Comparison of ENCODE assay signal across 18 cellular contexts in the genomic region with DNA sequence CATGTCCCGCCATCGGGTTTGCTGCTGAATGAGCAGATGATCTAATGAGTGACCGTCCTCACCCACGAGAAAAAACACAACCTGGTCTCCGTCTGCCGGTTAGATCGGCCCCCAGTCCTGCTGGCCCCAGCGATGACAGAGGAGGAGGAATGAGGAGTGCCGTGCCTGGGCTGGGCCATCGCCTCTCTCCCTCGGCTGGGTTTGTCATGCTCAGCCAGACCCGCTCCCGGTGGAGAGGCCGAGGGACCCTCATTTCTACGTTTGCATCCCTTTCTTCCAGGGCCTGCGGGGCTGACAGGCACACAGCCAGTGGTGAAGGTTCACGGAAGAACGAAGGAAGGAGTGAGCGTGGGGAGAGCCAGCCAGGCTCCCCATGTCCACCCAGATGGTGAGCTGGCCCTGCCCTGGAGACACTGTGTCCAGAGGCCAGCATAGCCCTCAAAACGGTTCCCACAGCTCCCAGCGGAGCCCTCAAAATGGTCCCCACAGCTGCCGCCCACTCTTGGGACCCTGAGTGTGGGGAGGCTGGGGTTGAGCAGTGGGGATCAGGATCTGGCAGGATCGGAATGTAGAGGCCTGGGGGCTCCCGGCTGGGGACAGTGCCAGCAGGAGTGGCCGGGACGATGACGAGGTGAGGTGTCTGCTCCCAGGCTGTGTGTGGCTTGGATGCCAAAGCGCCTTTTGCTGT. TPM values are rescaled to one million over a fixed set of nuclear protein-coding genes. Genes with fewer than 3 reads are reported as not detected.
DNase-seq lines count a peak whose midpoint lies in the region; ATAC-seq, FAIRE-seq and TF ChIP-seq lines count a peak whose summit lies in the region.
"Had no signal": no experiment of that assay in that cellular context is flagged by ENCODE, and none has a peak within 500 bp of the region (broad histone marks: within the 10 kb centered on the region; RNA-seq: fewer than 3 reads in every experiment).

No MANE protein-coding gene starts in this region.

- TF ChIP-seq EP300 in HepG2 (IDR thresholded peaks at IDR 0.05; ENCODE audit: low read depth in 2 of 2, low read length in 2 of 2) (no peak), HepG2 (CRISPR knock-in tag; IDR thresholded peaks at IDR 0.05; ENCODE audit: borderline replicate concordance) (no peak)

- TF ChIP-seq CTCF in RWPE2 (IDR thresholded peaks at IDR 0.05; ENCODE audit: poor library complexity, severe bottlenecking): no peak
- no peak for TF ChIP-seq CTCF in HepG2 (CRISPR knock-in tag; IDR thresholded peaks at IDR 0.05)
- no peak for TF ChIP-seq CTCF in PC-9 (conservative IDR thresholded peaks at IDR 0.05)

- peaks cover 64% of the 10 kb centered on the region for H3K4me1 ChIP-seq in BLaER1
- H3K4me1 ChIP-seq in RWPE2 (ENCODE audit: insufficient read depth, poor library complexity, severe bottlenecking): no peaks in the 10 kb centered on the region
- no peaks in the 10 kb centered on the region for H3K4me1 ChIP-seq in HepG2 (ENCODE audit: insufficient read depth, low read length)
- no peaks in the 10 kb centered on the region for H3K4me1 ChIP-seq in PC-9 (replicated peaks; ENCODE audit: insufficient read depth)

- H3K9ac ChIP-seq in BLaER1 (no peak overlapping the region), HepG2 (ENCODE audit: insufficient read depth, low read depth, low read length) (no peak overlapping the region)

- H3K4me2 ChIP-seq in BLaER1 (peak overlapping the region; percentile 5; the same call in 1 of the 2 replicates), HepG2 (ENCODE audit: low read depth, low read length) (no peak overlapping the region), PC-9 (no peak overlapping the region)

- BruUV-seq in HepG2 (replicated peaks; lab: Mats Ljungman, UMichigan): no TSS peak
- no TSS peak for BruUV-seq in PC-9 (replicated peaks; lab: Mats Ljungman, UMichigan)

- no peaks in the 10 kb centered on the region for H3F3A ChIP-seq in PC-9 (ENCODE audit: insufficient read depth, low read depth)

- intact Hi-C loops in activated CD4-positive, alpha-beta T cell treated with anti-CD3 and anti-CD28 coated beads, Interleukin-2, amount 10 ng/mL, durations not matched to agents 24 days and 14 days (cut with micrococcal nuclease): no loop called here
- intact Hi-C loops in HepG2 (cut with micrococcal nuclease; ENCODE audit: unreplicated experiment): no loop called here
- intact Hi-C loops in PC-9 (cut with micrococcal nuclease; ENCODE audit: unreplicated experiment): no loop called here

- H3K4me3 Mint-ChIP-seq in activated CD4-positive, alpha-beta T cell treated with anti-CD3 and anti-CD28 coated beads, Interleukin-2, amount 10 ng/mL, durations not matched to agents 24 days and 14 days: no peak overlapping the region
- H3K4me3 Mint-ChIP-seq: CD4-positive, alpha-beta memory T cell had no signal

- no peaks in the 10 kb centered on the region for H3K36me3 Mint-ChIP-seq in activated CD4-positive, alpha-beta T cell treated with anti-CD3 and anti-CD28 coated beads, Interleukin-2, amount 10 ng/mL, durations not matched to agents 24 days and 14 days (ENCODE audit: low read depth)
- H3K36me3 Mint-ChIP-seq: CD4-positive, alpha-beta memory T cell had no signal

- H3K27me3 ChIP-seq in BLaER1 (no peaks in the 10 kb centered on the region), RWPE2 (ENCODE audit: insufficient read depth, poor library complexity, severe bottlenecking) (peaks cover 6% of the 10 kb centered on the region), HepG2 (ENCODE audit: control insufficient read depth in 1 of 2, insufficient read depth in 2 of 2, low read length in 2 of 2) (peaks cover 32 to 66% of the 10 kb centered on the region in 2 experiments), PC-9 (ENCODE audit: insufficient read depth, low read depth) (peaks cover 28% of the 10 kb centered on the region)

- no peak for FAIRE-seq in HepG2 (lab: Jason Lieb, UNC)
- FAIRE-seq in GM19239 (lab: Jason Lieb, UNC): no peak
- FAIRE-seq: G401.6, GM12891 had no signal

- H3K27ac ChIP-seq in BLaER1 (no peak overlapping the region), RWPE2 (ENCODE audit: poor library complexity, severe bottlenecking) (no peak overlapping the region), HepG2 (ENCODE audit: extremely low read length, insufficient read depth, low read length) (no peak overlapping the region), PC-9 (no peak overlapping the region)
- H3K27ac ChIP-seq: C4-2B had no signal

- TF ChIP-seq RAD21 in HepG2 (CRISPR knock-in tag; IDR thresholded peaks at IDR 0.05): no peak

- H3K36me3 ChIP-seq in BLaER1 (peaks cover 20% of the 10 kb centered on the region; the same call in 1 of the 2 replicates), RWPE2 (ENCODE audit: low read depth) (no peaks in the 10 kb centered on the region), HepG2 (replicated peaks in 1 of 2; ENCODE audit: control insufficient read depth in 1 of 2, insufficient read depth in 2 of 2, low read length in 2 of 2) (no peaks in the 10 kb centered on the region), PC-9 (ENCODE audit: low read depth) (no peaks in the 10 kb centered on the region)

- H3K27me3 Mint-ChIP-seq in activated CD4-positive, alpha-beta T cell treated with anti-CD3 and anti-CD28 coated beads, Interleukin-2, amount 10 ng/mL, durations not matched to agents 24 days and 14 days: peaks cover 10% of the 10 kb centered on the region

- no peaks in the 10 kb centered on the region for H3K9me2 ChIP-seq in PC-9 (ENCODE audit: insufficient read depth)

- POLR2A ChIA-PET in HepG2 (lab: Yijun Ruan, JAX): no interaction called here
- POLR2A ChIA-PET in PC-9 (lab: Charles Lee; ENCODE audit: unreplicated experiment): no interaction called here

- H3K79me2 ChIP-seq in HepG2 (ENCODE audit: insufficient read depth, low read length) (no peaks in the 10 kb centered on the region), PC-9 (ENCODE audit: low read depth) (no peaks in the 10 kb centered on the region)

- no peaks in the 10 kb centered on the region for H3K9me3 Mint-ChIP-seq in activated CD4-positive, alpha-beta T cell treated with anti-CD3 and anti-CD28 coated beads, Interleukin-2, amount 10 ng/mL, durations not matched to agents 24 days and 14 days
- H3K9me3 Mint-ChIP-seq: CD4-positive, alpha-beta memory T cell had no signal

- no peak for DNase-seq in activated CD4-positive, alpha-beta T cell treated with anti-CD3 and anti-CD28 coated beads, Interleukin-2, amount 10 ng/mL, durations not matched to agents 24 days and 14 days
- no peak for DNase-seq in activated CD4-positive, alpha-beta T cell treated with anti-CD3 and anti-CD28 coated beads, Interleukin-2, amount 50 U/mL, for 4 hours
- DNase-seq in RWPE2 (ENCODE audit: low spot score) (no peak), HepG2 (ENCODE audit: low spot score) (no peak), DMS53 (lab: John Stamatoyannopoulos, UW) (no peak), GM19239 (ENCODE audit: insufficient read length, low spot score) (no peak), PC-9 (no peak)
- DNase-seq: 8988T; ACHN; CD4-positive, alpha-beta memory T cell; DMS79 treated with DMSO at 0.1 percent for 48 hours; EL; H7; KBM-7 had no signal

- H3K27ac Mint-ChIP-seq in activated CD4-positive, alpha-beta T cell treated with anti-CD3 and anti-CD28 coated beads, Interleukin-2, amount 10 ng/mL, durations not matched to agents 24 days and 14 days: peak overlapping the region; percentile 14

- no peak overlapping the region for H2AFZ ChIP-seq in HepG2 (ENCODE audit: low read length)
- no peak overlapping the region for H2AFZ ChIP-seq in PC-9

- H3K4me1 Mint-ChIP-seq in activated CD4-positive, alpha-beta T cell treated with anti-CD3 and anti-CD28 coated beads, Interleukin-2, amount 10 ng/mL, durations not matched to agents 24 days and 14 days: peaks cover 12% of the 10 kb centered on the region

- no peak for TF ChIP-seq POLR2A in HepG2 (IDR thresholded peaks at IDR 0.05; ENCODE audit: insufficient read depth in 1 of 2, low read depth in 2 of 2, low read length in 2 of 2)

- H3K4me3 ChIP-seq in BLaER1 (no peak overlapping the region), RWPE2 (ENCODE audit: severe bottlenecking) (no peak overlapping the region), HepG2 (replicated peaks in 1 of 3; ENCODE audit: insufficient read depth in 1 of 3, low read depth in 2 of 3, low read length in 3 of 3) (no peak overlapping the region), PC-9 (no peak overlapping the region)

- in situ Hi-C loops in HepG2 (cut with HindIII; ENCODE audit: extremely low pct_ligation_motif_present, low pct_unique_long_range_greater_than_20kb): no loop called here

- H3K9me3 ChIP-seq in BLaER1: no peaks in the 10 kb centered on the region
- no peaks in the 10 kb centered on the region for H3K9me3 ChIP-seq in RWPE2 (ENCODE audit: severe bottlenecking)
- H3K9me3 ChIP-seq in HepG2 (ENCODE audit: low read length): no peaks in the 10 kb centered on the region
- no peaks in the 10 kb centered on the region for H3K9me3 ChIP-seq in PC-9 (ENCODE audit: insufficient read depth, low read depth)

- CTCF ChIA-PET in HepG2 (lab: Yijun Ruan, JAX; ENCODE audit: low intra/inter-chr PET ratio, low total read pairs) (no interaction called here), PC-9 (lab: Charles Lee) (no interaction called here)

- WGBS in HepG2 (ENCODE audit: low lambda C conversion rate): 15% methylated on average over 19 of the region's 28 CpGs

- H4K20me1 ChIP-seq in BLaER1 (peaks cover 84% of the 10 kb centered on the region), HepG2 (ENCODE audit: insufficient read depth, low read length) (no peaks in the 10 kb centered on the region), PC-9 (ENCODE audit: insufficient read depth) (no peaks in the 10 kb centered on the region)

- ATAC-seq in RWPE2 (ENCODE audit: low read depth) (peak; percentile 25; the same call in 1 of the 3 replicates), HepG2 (peak; percentile 51)

RNA-seq across cellular contexts. Expression of a gene that starts 23.9 kb away (rescaled TPM):
- total RNA-seq in activated CD4-positive, alpha-beta T cell treated with anti-CD3 and anti-CD28 coated beads, Interleukin-2, amount 10 ng/mL, durations not matched to agents 24 days and 14 days: not detected in 2 replicates
- total RNA-seq in HepG2 (2016; rRNA removed; fragmentation: Illumina TruSeq; extraction: Trizol) (not detected in 2 replicates), PC-9 (2021) (0.88 and 1.0 TPM in 2 replicates)
- not detected in 2 replicates for total RNA-seq in HepG2 (2016; cell fraction: cytosol; rRNA removed; fragmentation: Illumina TruSeq; extraction: Trizol; ENCODE audit: low read depth)
- total RNA-seq in HepG2 (2016; cell fraction: insoluble cytoplasmic fraction; rRNA removed; fragmentation: Illumina TruSeq; extraction: Trizol): not detected in 2 replicates
- total RNA-seq in HepG2 (2016; cell fraction: membrane; rRNA removed; fragmentation: Illumina TruSeq; extraction: Trizol): not detected in 2 replicates
- not detected in 2 replicates for total RNA-seq in HepG2 (2016; cell fraction: nucleus; rRNA removed; fragmentation: Illumina TruSeq; extraction: Trizol)
- polyA plus RNA-seq in HepG2 (2011; rRNA removed): 0.05 and 0.09 TPM in 2 replicates
- 0.04 TPM in 1 of 2 replicates, not detected in the other for polyA plus RNA-seq in HepG2 (2011; cell fraction: cytosol; rRNA removed)
- not detected in 2 replicates for polyA plus RNA-seq in HepG2 (2011; cell fraction: nucleus; rRNA removed)
- 0.07 TPM in 1 of 2 replicates, not detected in the other for polyA plus RNA-seq in HepG2 (2012)
- not detected in 2 replicates for polyA plus RNA-seq in HepG2 (2016; cell fraction: cytosol; fragmentation: Illumina TruSeq; extraction: Trizol; ENCODE audit: low read depth)
- polyA plus RNA-seq in HepG2 (2016; cell fraction: insoluble cytoplasmic fraction; fragmentation: Illumina TruSeq; extraction: Trizol; ENCODE audit: low read depth): not detected in 2 replicates
- not detected in 2 replicates for polyA plus RNA-seq in HepG2 (2016; cell fraction: membrane; fragmentation: Illumina TruSeq; extraction: Trizol; ENCODE audit: low read depth)
- polyA plus RNA-seq in HepG2 (2016; cell fraction: nucleus; fragmentation: Illumina TruSeq; extraction: Trizol; ENCODE audit: insufficient read depth, low read depth): 0.11 TPM in 1 of 2 replicates, not detected in the other
- polyA minus RNA-seq in HepG2 (2011; rRNA and poly(A)+ RNA removed; ENCODE audit: low replicate concordance): 0.19 and 0.60 TPM in 2 replicates
- not detected in 2 replicates for polyA minus RNA-seq in HepG2 (2011; cell fraction: cytosol; rRNA and poly(A)+ RNA removed)
- not detected in 2 replicates for polyA minus RNA-seq in HepG2 (2011; cell fraction: nucleus; rRNA and poly(A)+ RNA removed)
